In genomic region chr7:99579281-99579955, GRCh38 we compare ENCODE assay signal across 9 cellular contexts. TPM values are rescaled to one million over a fixed set of nuclear protein-coding genes. Genes with fewer than 3 reads are reported as not detected.
A peak's percentile ranks its signal among the peaks of the same experiment; 100 is the strongest.
DNase-seq lines count a peak whose midpoint lies in the region; TF ChIP-seq lines count a peak whose summit lies in the region.
"Had no signal": no experiment of that assay in that cellular context is flagged by ENCODE, and none has a peak within 500 bp of the region (broad histone marks: within the 10 kb centered on the region; RNA-seq: fewer than 3 reads in every experiment).

No MANE protein-coding gene starts in this region.

- 25 to 31% (median 29%) methylated on average over 10 of the region's 10 CpGs for WGBS in ovary, 3 donors

- peak overlapping the region; percentile 69 for H3K27ac ChIP-seq in BLaER1
- no peak overlapping the region for H3K27ac ChIP-seq in ovary
- H3K27ac ChIP-seq in RWPE1, result no peak overlapping the region

- H3K4me1 ChIP-seq in BLaER1 (peaks cover 28% of the 10 kb centered on the region), ovary (ENCODE audit: insufficient read depth) (peaks cover 6% of the 10 kb centered on the region)

- H3K9me3 ChIP-seq in BLaER1 (no peaks in the 10 kb centered on the region), ovary (no peaks in the 10 kb centered on the region)

- no peaks in the 10 kb centered on the region for H4K20me1 ChIP-seq in BLaER1

- H3K36me3 ChIP-seq in BLaER1 (peaks cover 8% of the 10 kb centered on the region; the same call in 1 of the 2 replicates), ovary (no peaks in the 10 kb centered on the region)

- TF ChIP-seq EP300 in ovary (IDR thresholded peaks at IDR 0.05), result no peak

- no peak for TF ChIP-seq POLR2A in ovary (IDR thresholded peaks at IDR 0.05)

- peak overlapping the region; percentile 75 for H3K9ac ChIP-seq in BLaER1

- CTCF ChIA-PET in RWPE1 (lab: Yijun Ruan, JAX), result no interaction called here

- peak overlapping the region; percentile 72 for H3K4me3 ChIP-seq in BLaER1
- H3K4me3 ChIP-seq in epithelial cell of esophagus (ENCODE audit: low read length), result peak overlapping the region; percentile 52
- peak overlapping the region; percentile 53 for H3K4me3 ChIP-seq in ovary

- H3K27me3 ChIP-seq in BLaER1, result no peaks in the 10 kb centered on the region
- H3K27me3 ChIP-seq in ovary, result no peaks in the 10 kb centered on the region

- POLR2A ChIA-PET in RWPE1 (lab: Yijun Ruan, JAX; ENCODE audit: low non-redundant PET), result no interaction called here

- no peak for TF ChIP-seq CTCF in epithelial cell of esophagus (IDR thresholded peaks at IDR 0.05; ENCODE audit: insufficient read depth, low read depth, low read length, missing control alignments)
- TF ChIP-seq CTCF in ovary (IDR thresholded peaks at IDR 0.05), result no peak
- TF ChIP-seq CTCF in RWPE1 (conservative IDR thresholded peaks at IDR 0.05; ENCODE audit: low read depth), result no peak

- intact Hi-C loops in ovary (cut with DNase I), result no loop called here

- DNase-seq in NCI-H69 (lab: John Stamatoyannopoulos, UW) (peak; percentile 17), epithelial cell of esophagus (ENCODE audit: low read depth) (no peak), ovary (no peak), RWPE1 (ENCODE audit: low spot score) (no peak), NCI-H510A treated with DMSO at 0.1 percent for 48 hours (lab: John Stamatoyannopoulos, UW) (no peak), NCI-H2196 (lab: John Stamatoyannopoulos, UW; ENCODE audit: unreplicated experiment) (no peak)
- DNase-seq in stimulated activated CD4-positive, alpha-beta T cell treated with anti-CD3 and anti-CD28 coated beads, Interleukin-2, amount 100 ng/mL, for 48 hours, result no peak
- DNase-seq: kidney glomerular epithelial cell had no signal

- H3K4me2 ChIP-seq in BLaER1, result peak overlapping the region; percentile 97

RNA-seq across cellular contexts. Expression of gene TMEM225B, which starts 18.6 kb away (rescaled TPM):
- 1 to 10 TPM in 4 of 7 donors, under 1 TPM in 3; 0.25 to 3.5 (median 1.2) TPM for total RNA-seq in ovary
- polyA plus RNA-seq in ovary, result 1 to 10 TPM in 1 of 2 donors, under 1 TPM in 1; 0.84 to 1.7 TPM

RNA-seq across cellular contexts. Expression of gene ZNF655, which starts 21.0 kb away (rescaled TPM):
- 10 to 100 TPM; 48.7 to 68.5 (median 62.4) TPM for total RNA-seq in ovary
- 10 to 100 TPM; 33.0 to 44.6 TPM for polyA plus RNA-seq in ovary

RNA-seq across cellular contexts. Expression of gene FAM200A, which starts 27.5 kb away (rescaled TPM):
- total RNA-seq in ovary, result 10 to 100 TPM in 2 of 7 donors, 1 to 10 TPM in 5; 6.4 to 13.5 (median 9.0) TPM
- 1 to 10 TPM; 7.5 to 8.9 TPM for polyA plus RNA-seq in ovary

RNA-seq across cellular contexts. Expression of gene ZSCAN25, which starts 37.3 kb away (rescaled TPM):
- 10 to 100 TPM; 10.2 to 21.1 (median 18.2) TPM for total RNA-seq in ovary
- 10 to 100 TPM in 1 of 2 donors, 1 to 10 TPM in 1; 9.8 to 10.7 TPM for polyA plus RNA-seq in ovary
